Comparison of ENCODE assay signal across 15 cellular contexts in the genomic region with DNA sequence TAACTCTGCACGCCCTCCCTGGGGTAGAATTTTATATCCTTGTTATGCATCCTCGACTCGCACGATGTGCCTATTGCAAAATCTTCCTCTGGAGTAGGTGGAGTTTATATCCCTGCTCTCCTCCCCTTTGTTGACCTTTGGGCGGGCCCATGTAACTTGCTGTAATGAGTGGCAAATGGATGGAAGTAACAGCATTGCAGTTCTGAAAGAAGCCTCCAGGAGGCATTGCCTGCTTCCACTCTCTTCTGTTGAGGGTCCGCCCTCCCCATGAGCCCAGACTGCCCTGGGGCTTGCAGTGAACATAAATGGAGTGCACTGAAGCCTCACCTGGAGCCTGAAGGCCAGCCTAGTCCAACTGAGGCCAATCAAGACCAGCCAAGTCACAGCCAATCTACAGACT.
A peak's percentile ranks its signal among the peaks of the same experiment; 100 is the strongest.
DNase-seq lines count a peak whose midpoint lies in the region; ATAC-seq, FAIRE-seq and TF ChIP-seq lines count a peak whose summit lies in the region.
"Had no signal": no experiment of that assay in that cellular context is flagged by ENCODE, and none has a peak within 500 bp of the region (broad histone marks: within the 10 kb centered on the region; RNA-seq: fewer than 3 reads in every experiment).

No MANE protein-coding gene starts in this region.

- H3K4me1 ChIP-seq in mammary epithelial cell (ENCODE audit: insufficient read depth, low read length) (no peaks in the 10 kb centered on the region), Karpas-422 (ENCODE audit: low read length) (peaks cover 13% of the 10 kb centered on the region), small intestine (ENCODE audit: control insufficient read depth in 2 of 2, insufficient read depth in 1 of 2, low read depth in 1 of 2, low read length in 1 of 2) (no peaks in the 10 kb centered on the region)

- ATAC-seq in WTC11, result peak; percentile 87
- no peak for ATAC-seq in HG03520 (IDR thresholded peaks at IDR 0.05; ENCODE audit: unreplicated experiment)
- ATAC-seq in HG02588 (IDR thresholded peaks at IDR 0.05; ENCODE audit: unreplicated experiment), result no peak

- H3K27me3 Mint-ChIP-seq in MCF 10A (ENCODE audit: insufficient read depth, unreplicated experiment) (no peaks in the 10 kb centered on the region), WTC11 (ENCODE audit: low read depth) (peaks cover 2% of the 10 kb centered on the region; the same call in 1 of the 2 replicates)

- 72% methylated on average over 6 of the region's 6 CpGs for WGBS in mammary epithelial cell (ENCODE audit: low coverage, missing lambda C conversion rate)
- 46 to 64% (median 54%) methylated on average over 6 of the region's 6 CpGs for WGBS in small intestine, 3 donors

- FAIRE-seq in small intestine (lab: Jason Lieb, UNC), result no peak
- FAIRE-seq: kidney had no signal

- H4K20me1 ChIP-seq in mammary epithelial cell (ENCODE audit: insufficient read depth, low read length) (no peaks in the 10 kb centered on the region), Karpas-422 (ENCODE audit: insufficient read depth, low read depth, low read length) (no peaks in the 10 kb centered on the region)

- H3K4me2 ChIP-seq in mammary epithelial cell (ENCODE audit: insufficient read depth, low read depth, low read length) (no peak overlapping the region), Karpas-422 (ENCODE audit: low read depth, low read length, poor library complexity, severe bottlenecking) (no peak overlapping the region)

- H3K36me3 Mint-ChIP-seq in MCF 10A (ENCODE audit: insufficient read depth, unreplicated experiment), result no peaks in the 10 kb centered on the region
- no peaks in the 10 kb centered on the region for H3K36me3 Mint-ChIP-seq in WTC11
- H3K36me3 Mint-ChIP-seq: CD14-positive monocyte had no signal

- in situ Hi-C loops in mammary epithelial cell (cut with MboI; ENCODE audit: low sequenced_read_pairs in 2 of 2), result no loop called here

- TF ChIP-seq CTCF in MCF 10A (IDR thresholded peaks at IDR 0.05; ENCODE audit: unreplicated experiment), result no peak
- TF ChIP-seq CTCF in mammary epithelial cell (conservative IDR thresholded peaks at IDR 0.05 in 1 of 2, IDR thresholded peaks at IDR 0.05 in 1 of 2; ENCODE audit: extremely low read depth in 1 of 2, insufficient read depth in 1 of 2, low read depth in 1 of 2, low read length in 2 of 2), result no peak
- peak; percentile 57; the same call in 1 of the 2 replicates for TF ChIP-seq CTCF in WTC11 (IDR thresholded peaks at IDR 0.05)

- H3K9ac ChIP-seq in mammary epithelial cell (ENCODE audit: insufficient read depth, low read length), result no peak overlapping the region
- no peak overlapping the region for H3K9ac ChIP-seq in Karpas-422 (ENCODE audit: low read length)

- POLR2A ChIA-PET in MCF 10A (lab: Yijun Ruan, JAX) (no interaction called here), WTC11 (lab: Charles Lee) (no interaction called here)

- CTCF ChIA-PET in MCF 10A (lab: Yijun Ruan, JAX), result no interaction called here
- CTCF ChIA-PET in mammary epithelial cell (lab: Charles Lee; ENCODE audit: low non-redundant PET), result no interaction called here
- CTCF ChIA-PET in WTC11 (lab: Charles Lee), result interaction anchor here (0.9 kb wide), 1 partner anchor 226 kb away, joined by 3 read pairs; no protein-coding TSS in a partner anchor

- DNase-seq in MCF 10A (ENCODE audit: unreplicated experiment) (peak; percentile 33), mammary epithelial cell (no peak), Karpas-422 (peak; percentile 79), WTC11 (ENCODE audit: low spot score) (peak; percentile 63), small intestine (peak; percentile 2), GM03348 (ENCODE audit: low spot score) (no peak)
- DNase-seq: activated gamma-delta T cell treated with Interleukin-2 at 50 U/mL for 16 hours; KG1; kidney; nucleus accumbens; stimulated activated CD4-positive, alpha-beta T cell treated with anti-CD3 and anti-CD28 coated beads, Interleukin-1b, Interleukin-23, amount 100 ng/mL, for 48 hours had no signal

- no TSS peak for BruUV-seq in MCF 10A (replicated peaks; lab: Mats Ljungman, UMichigan)
- BruUV-seq in mammary epithelial cell (replicated peaks; lab: Mats Ljungman, UMichigan), result no TSS peak

- H3K4me1 Mint-ChIP-seq in MCF 10A (ENCODE audit: insufficient read depth, unreplicated experiment) (no peaks in the 10 kb centered on the region), WTC11 (peaks cover 35% of the 10 kb centered on the region)
- H3K4me1 Mint-ChIP-seq: CD14-positive monocyte had no signal

- no peak overlapping the region for H3K27ac Mint-ChIP-seq in MCF 10A (ENCODE audit: low read depth, unreplicated experiment)
- no peak overlapping the region for H3K27ac Mint-ChIP-seq in WTC11
- H3K27ac Mint-ChIP-seq: CD14-positive monocyte had no signal

- H3K9me3 ChIP-seq in mammary epithelial cell (replicated peaks; ENCODE audit: insufficient read depth, low read length) (no peaks in the 10 kb centered on the region), Karpas-422 (ENCODE audit: low read length) (no peaks in the 10 kb centered on the region), small intestine (ENCODE audit: control insufficient read depth, low read depth) (no peaks in the 10 kb centered on the region)

- dilution Hi-C loops in mammary epithelial cell (cut with HindIII; ENCODE audit: low sequenced_read_pairs), result no loop called here

- no peak overlapping the region for H3K4me3 Mint-ChIP-seq in MCF 10A (ENCODE audit: unreplicated experiment)
- H3K4me3 Mint-ChIP-seq in WTC11, result no peak overlapping the region
- H3K4me3 Mint-ChIP-seq: CD14-positive monocyte; central memory CD8-positive, alpha-beta T cell had no signal

- H3K36me3 ChIP-seq in mammary epithelial cell (ENCODE audit: insufficient read depth, low read length) (no peaks in the 10 kb centered on the region), Karpas-422 (ENCODE audit: insufficient read depth, low read length) (no peaks in the 10 kb centered on the region), small intestine (ENCODE audit: control insufficient read depth in 2 of 2, insufficient read depth in 2 of 2, low read length in 2 of 2) (no peaks in the 10 kb centered on the region)

- H3K4me3 ChIP-seq in mammary epithelial cell (replicated peaks in 1 of 3; ENCODE audit: insufficient read depth in 1 of 3, low read depth in 2 of 3, low read length in 3 of 3), result no peak overlapping the region
- H3K4me3 ChIP-seq in Karpas-422 (ENCODE audit: low read length), result no peak overlapping the region
- H3K4me3 ChIP-seq in small intestine (ENCODE audit: low read depth in 1 of 2, low read length in 2 of 2), result no peak overlapping the region

- peaks cover 16% of the 10 kb centered on the region for H3K9me3 Mint-ChIP-seq in MCF 10A (ENCODE audit: unreplicated experiment)
- H3K9me3 Mint-ChIP-seq in WTC11, result peaks cover 3% of the 10 kb centered on the region; the same call in 1 of the 2 replicates
- H3K9me3 Mint-ChIP-seq: central memory CD8-positive, alpha-beta T cell had no signal

- H2AFZ ChIP-seq in mammary epithelial cell (ENCODE audit: low read depth, low read length) (no peak overlapping the region), Karpas-422 (ENCODE audit: low read length) (no peak overlapping the region)

- intact Hi-C loops in MCF 10A (cut with micrococcal nuclease) (no loop called here), mammary epithelial cell (cut with micrococcal nuclease) (no loop called here)

- H3K27me3 ChIP-seq in mammary epithelial cell (ENCODE audit: insufficient read depth, low read length), result no peaks in the 10 kb centered on the region
- no peaks in the 10 kb centered on the region for H3K27me3 ChIP-seq in Karpas-422 (ENCODE audit: low read length)
- H3K27me3 ChIP-seq in small intestine (ENCODE audit: control insufficient read depth in 2 of 2, insufficient read depth in 2 of 2, low read length in 2 of 2), result peaks cover 0 to 3% of the 10 kb centered on the region in 2 donors

- H3K27ac ChIP-seq in mammary epithelial cell (ENCODE audit: insufficient read depth, low read depth, low read length), result no peak overlapping the region
- H3K27ac ChIP-seq in Karpas-422 (ENCODE audit: low read length), result no peak overlapping the region
- H3K27ac ChIP-seq in small intestine (ENCODE audit: low read depth in 1 of 2, low read length in 1 of 2), result no peak overlapping the region

- no peaks in the 10 kb centered on the region for H3K9me2 ChIP-seq in Karpas-422 (replicated peaks; ENCODE audit: insufficient read depth, low read length)

- no peaks in the 10 kb centered on the region for H3K79me2 ChIP-seq in mammary epithelial cell (ENCODE audit: insufficient read depth, low read length)
- no peaks in the 10 kb centered on the region for H3K79me2 ChIP-seq in Karpas-422 (ENCODE audit: low read length)

TF ChIP-seq in WTC11, 78 proteins besides CTCF, POLR2A, EP300 and RAD21 (continues in another document):
- TF ChIP-seq JAZF1 (CRISPR knock-in tag; IDR thresholded peaks at IDR 0.05), result no peak
- TF ChIP-seq, protein P1, sequence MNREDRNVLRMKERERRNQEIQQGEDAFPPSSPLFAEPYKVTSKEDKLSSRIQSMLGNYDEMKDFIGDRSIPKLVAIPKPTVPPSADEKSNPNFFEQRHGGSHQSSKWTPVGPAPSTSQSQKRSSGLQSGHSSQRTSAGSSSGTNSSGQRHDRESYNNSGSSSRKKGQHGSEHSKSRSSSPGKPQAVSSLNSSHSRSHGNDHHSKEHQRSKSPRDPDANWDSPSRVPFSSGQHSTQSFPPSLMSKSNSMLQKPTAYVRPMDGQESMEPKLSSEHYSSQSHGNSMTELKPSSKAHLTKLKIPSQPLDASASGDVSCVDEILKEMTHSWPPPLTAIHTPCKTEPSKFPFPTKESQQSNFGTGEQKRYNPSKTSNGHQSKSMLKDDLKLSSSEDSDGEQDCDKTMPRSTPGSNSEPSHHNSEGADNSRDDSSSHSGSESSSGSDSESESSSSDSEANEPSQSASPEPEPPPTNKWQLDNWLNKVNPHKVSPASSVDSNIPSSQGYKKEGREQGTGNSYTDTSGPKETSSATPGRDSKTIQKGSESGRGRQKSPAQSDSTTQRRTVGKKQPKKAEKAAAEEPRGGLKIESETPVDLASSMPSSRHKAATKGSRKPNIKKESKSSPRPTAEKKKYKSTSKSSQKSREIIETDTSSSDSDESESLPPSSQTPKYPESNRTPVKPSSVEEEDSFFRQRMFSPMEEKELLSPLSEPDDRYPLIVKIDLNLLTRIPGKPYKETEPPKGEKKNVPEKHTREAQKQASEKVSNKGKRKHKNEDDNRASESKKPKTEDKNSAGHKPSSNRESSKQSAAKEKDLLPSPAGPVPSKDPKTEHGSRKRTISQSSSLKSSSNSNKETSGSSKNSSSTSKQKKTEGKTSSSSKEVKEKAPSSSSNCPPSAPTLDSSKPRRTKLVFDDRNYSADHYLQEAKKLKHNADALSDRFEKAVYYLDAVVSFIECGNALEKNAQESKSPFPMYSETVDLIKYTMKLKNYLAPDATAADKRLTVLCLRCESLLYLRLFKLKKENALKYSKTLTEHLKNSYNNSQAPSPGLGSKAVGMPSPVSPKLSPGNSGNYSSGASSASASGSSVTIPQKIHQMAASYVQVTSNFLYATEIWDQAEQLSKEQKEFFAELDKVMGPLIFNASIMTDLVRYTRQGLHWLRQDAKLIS (CRISPR knock-in tag; IDR thresholded peaks at IDR 0.05; ENCODE audit: borderline replicate concordance), result no peak
- no peak for TF ChIP-seq ZNF232 (CRISPR knock-in tag; IDR thresholded peaks at IDR 0.05)
- no peak for TF ChIP-seq NR3C1 (CRISPR knock-in tag; conservative IDR thresholded peaks at IDR 0.05; ENCODE audit: low read depth)

Comparison
In these comparisons a context has a peak if more than half of its experiments do, and no peak if none do; other contexts are left out.
1. DNase-seq: peak in MCF 10A (single experiment), Karpas-422 (single experiment), WTC11 (single experiment) and small intestine (single experiment); none in mammary epithelial cell (single experiment) and GM03348 (single experiment).